ENCODE assay signal across 1 cellular context in genomic region chr4:151038452-151039157, GRCh38.
TF ChIP-seq lines count a peak whose summit lies in the region.

No MANE protein-coding gene starts in this region.

TF ChIP-seq in K562, 482 proteins besides CTCF, POLR2A, EP300 and RAD21 (continued from another document):
- TF ChIP-seq CHAMP1 (IDR thresholded peaks at IDR 0.05) = no peak
- peak; percentile 78 for TF ChIP-seq STAT5B (CRISPR knock-in tag; IDR thresholded peaks at IDR 0.05)
- no peak for TF ChIP-seq ZNF263 (CRISPR knock-in tag; IDR thresholded peaks at IDR 0.05; ENCODE audit: borderline replicate concordance)
- peak; percentile 34; the same call in 1 of the 2 replicates for TF ChIP-seq ZNF444 (CRISPR knock-in tag; IDR thresholded peaks at IDR 0.05)
- peak; percentile 72; the same call in 1 of the 2 replicates for TF ChIP-seq HOXB6 (CRISPR knock-in tag; IDR thresholded peaks at IDR 0.05; ENCODE audit: borderline replicate concordance)
- 0 out of 2 replicates have a peak, but pooled peaks have one; percentile 59 for TF ChIP-seq RHOXF2B (CRISPR knock-in tag; conservative IDR thresholded peaks at IDR 0.05)
- no peak for TF ChIP-seq GABPA (tag; conservative IDR thresholded peaks at IDR 0.05; ENCODE audit: low read depth)
- peak; percentile 93 for TF ChIP-seq CXXC5 (CRISPR knock-in tag; IDR thresholded peaks at IDR 0.05)
- TF ChIP-seq IRF2 (CRISPR knock-in tag; IDR thresholded peaks at IDR 0.05) = no peak
- peak; percentile 35; the same call in 1 of the 2 replicates for TF ChIP-seq CTBP1 (IDR thresholded peaks at IDR 0.05; ENCODE audit: borderline replicate concordance)
- TF ChIP-seq GMEB1 (CRISPR knock-in tag; IDR thresholded peaks at IDR 0.05) = peak; percentile 37
- TF ChIP-seq ZNF239 (CRISPR knock-in tag; IDR thresholded peaks at IDR 0.05) = peak; percentile 79
- peak; percentile 94 for TF ChIP-seq ZKSCAN8 (CRISPR knock-in tag; IDR thresholded peaks at IDR 0.05)
- peak; percentile 96 for TF ChIP-seq ZNF668 (CRISPR knock-in tag; IDR thresholded peaks at IDR 0.05)
- peak; percentile 71; the same call in 1 of the 2 replicates for TF ChIP-seq SNAPC5 (CRISPR knock-in tag; IDR thresholded peaks at IDR 0.05)
- TF ChIP-seq ZNF75A (CRISPR knock-in tag; IDR thresholded peaks at IDR 0.05) = no peak
- TF ChIP-seq NFIC (IDR thresholded peaks at IDR 0.05) = peak; percentile 35; the same call in 1 of the 2 replicates
- no peak for TF ChIP-seq ATF1 (CRISPR knock-in tag; IDR thresholded peaks at IDR 0.05)
- TF ChIP-seq ATF1 (tag; IDR thresholded peaks at IDR 0.05) = peak; percentile 66
- TF ChIP-seq CHD7 (IDR thresholded peaks at IDR 0.05; ENCODE audit: low read depth, low read length) = no peak
